Comparison of ENCODE assay signal across 11 cellular contexts in genomic region chr3:47428585-47429145, GRCh38.
"Had no signal": no experiment of that assay in that cellular context is flagged by ENCODE, and none has a peak within 500 bp of the region (broad histone marks: within the 10 kb centered on the region; RNA-seq: fewer than 3 reads in every experiment).

No MANE protein-coding gene starts in this region.

- H3K27me3 Mint-ChIP-seq: activated CD4-positive, alpha-beta memory T cell treated with anti-CD3 and anti-CD28 coated beads, Interleukin-2, amount 10 ng/mL, durations not matched to agents 7 days and 5 days; activated naive CD8-positive, alpha-beta T cell had no signal

- H3K9me3 Mint-ChIP-seq: activated CD4-positive, alpha-beta memory T cell treated with anti-CD3 and anti-CD28 coated beads, Interleukin-2, amount 10 ng/mL, durations not matched to agents 7 days and 5 days; neural crest cell; T-helper 2 cell treated with Interferon-gamma antibody and Interleukin-4, amounts not matched to agents 5 μg/mL and 100 μg/mL, for 36 hours had no signal

- H3K4me3 Mint-ChIP-seq: activated CD4-positive, alpha-beta memory T cell treated with anti-CD3 and anti-CD28 coated beads, Interleukin-2, amount 10 ng/mL, durations not matched to agents 7 days and 5 days; activated naive CD8-positive, alpha-beta T cell; neural crest cell; T-helper 2 cell treated with Interferon-gamma antibody and Interleukin-4, amounts not matched to agents 5 μg/mL and 100 μg/mL, for 36 hours had no signal

- H3K27ac Mint-ChIP-seq: activated CD4-positive, alpha-beta memory T cell treated with anti-CD3 and anti-CD28 coated beads, Interleukin-2, amount 10 ng/mL, durations not matched to agents 7 days and 5 days; activated naive CD8-positive, alpha-beta T cell; T-helper 2 cell treated with Interferon-gamma antibody and Interleukin-4, amounts not matched to agents 5 μg/mL and 100 μg/mL, for 36 hours had no signal

- DNase-seq: activated CD4-positive, alpha-beta memory T cell treated with anti-CD3 and anti-CD28 coated beads, Interleukin-2, amount 10 ng/mL, durations not matched to agents 7 days and 5 days; activated CD4-positive, alpha-beta T cell treated with anti-CD3 and anti-CD28 coated beads for 1 hour; activated CD8-positive, alpha-beta memory T cell treated with anti-CD3 and anti-CD28 coated beads, Interleukin-2, amount 50 U/mL, for 48 hours; anterior cingulate cortex; left ventricle myocardium superior; mesendoderm; stimulated activated CD4-positive, alpha-beta T cell treated with anti-CD3 and anti-CD28 coated beads, Interleukin-4, amount 100 ng/mL, for 1 hour; stimulated activated CD8-positive, alpha-beta memory T cell treated with anti-CD3 and anti-CD28 coated beads, Interleukin-4, amount 100 ng/mL, for 48 hours had no signal

- ATAC-seq: left ventricle myocardium superior had no signal
